8 cellular contexts compared by ENCODE assay signal in the genomic region with DNA sequence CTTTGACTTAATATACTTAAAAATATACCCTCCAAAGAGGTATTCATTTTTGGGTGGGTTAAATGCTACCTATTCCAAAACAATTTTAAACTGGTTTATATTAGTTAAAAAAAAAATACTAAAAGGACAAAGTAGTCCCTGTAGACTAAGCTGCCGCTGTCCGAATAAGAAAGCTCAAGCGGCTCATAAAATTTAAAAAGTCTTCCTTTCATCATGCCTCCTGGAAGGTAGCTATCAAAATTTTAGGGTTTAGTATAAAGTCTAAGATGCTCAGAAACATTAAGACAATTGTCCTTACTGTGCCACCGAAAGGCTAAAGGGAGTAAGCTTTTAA. TPM values are rescaled to one million over a fixed set of nuclear protein-coding genes. Genes with fewer than 3 reads are reported as not detected.
DNase-seq lines count a peak whose midpoint lies in the region; ATAC-seq and TF ChIP-seq lines count a peak whose summit lies in the region.

No MANE protein-coding gene starts in this region.

- peak overlapping the region; percentile 73 to 98 (median 85) for H3K4me3 ChIP-seq in Peyer's patch
- peak overlapping the region; percentile 98 for H3K4me3 ChIP-seq in fibroblast of mammary gland (ENCODE audit: control insufficient read depth, low read depth, low read length)
- H3K4me3 ChIP-seq in skeletal muscle cell (ENCODE audit: low read depth, low read length): peak overlapping the region; percentile 99

- H3K9me3 ChIP-seq in Peyer's patch: no peaks in the 10 kb centered on the region

- TF ChIP-seq CTCF in Peyer's patch (IDR thresholded peaks at IDR 0.05) (no peak), fibroblast of mammary gland (conservative IDR thresholded peaks at IDR 0.05; ENCODE audit: control insufficient read depth, insufficient read depth, low read depth, low read length) (no peak)

- ATAC-seq in GM19351 (IDR thresholded peaks at IDR 0.05; ENCODE audit: unreplicated experiment): peak; percentile 3

- no peaks in the 10 kb centered on the region for H3K27me3 ChIP-seq in Peyer's patch

- no peak for TF ChIP-seq POLR2A in Peyer's patch (IDR thresholded peaks at IDR 0.05)

- no peak for DNase-seq in Peyer's patch
- no peak for DNase-seq in fibroblast of mammary gland (ENCODE audit: low read depth)
- no peak for DNase-seq in skeletal muscle cell (ENCODE audit: low read depth)
- no peak for DNase-seq in DMS53 treated with DMSO at 0.1 percent for 48 hours (lab: John Stamatoyannopoulos, UW; ENCODE audit: unreplicated experiment)
- no peak for DNase-seq in NK-92 treated with Interleukin-12 subunit alpha and Interleukin-12 subunit beta, amount 100 ng/mL, for 24 hours (lab: John Stamatoyannopoulos, UW)
- no peak for DNase-seq in globus pallidus (ENCODE audit: low spot score)
- no peak for DNase-seq in stimulated activated naive CD4-positive, alpha-beta T cell treated with Interleukin-2 at 50 U/mL for 16 hours (lab: John Stamatoyannopoulos, UW)

- no peaks in the 10 kb centered on the region for H3K36me3 ChIP-seq in Peyer's patch

- H3K4me1 ChIP-seq in Peyer's patch: peaks cover 0 to 15% (median 0%) of the 10 kb centered on the region in 4 donors

- H3K27ac ChIP-seq in Peyer's patch: peak overlapping the region; percentile 80 to 84 (median 82)

RNA-seq across cellular contexts. Expression of a gene that starts 0.5 kb away (rescaled TPM):
- 10 to 100 TPM; 40.8 to 65.3 (median 57.3) TPM for total RNA-seq in Peyer's patch
